ENCODE assay signal across 14 cellular contexts in the genomic region with DNA sequence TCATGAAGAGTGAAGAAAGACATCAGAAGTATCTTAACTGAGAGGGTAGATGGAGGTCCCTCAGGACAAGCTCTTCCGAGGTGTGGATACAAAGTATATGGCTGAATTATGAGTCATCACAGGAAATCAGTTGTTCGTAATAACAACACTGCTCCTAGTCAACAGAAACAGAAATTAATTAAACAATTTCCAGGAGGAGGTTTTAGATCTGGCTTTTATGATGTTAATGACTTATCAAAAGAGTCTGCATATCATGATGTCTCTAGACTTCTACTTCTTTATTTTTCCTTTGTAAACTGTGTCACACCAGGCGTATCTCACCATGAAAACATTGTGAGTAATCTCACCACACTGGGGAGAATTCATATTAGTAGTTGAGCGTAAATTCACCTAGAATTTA. TPM values are rescaled to one million over a fixed set of nuclear protein-coding genes. Genes with fewer than 3 reads are reported as not detected.
DNase-seq lines count a peak whose midpoint lies in the region; ATAC-seq and TF ChIP-seq lines count a peak whose summit lies in the region.
"Had no signal": no experiment of that assay in that cellular context is flagged by ENCODE, and none has a peak within 500 bp of the region (broad histone marks: within the 10 kb centered on the region; RNA-seq: fewer than 3 reads in every experiment).

No MANE protein-coding gene starts in this region.

- CTCF ChIA-PET in activated CD4-positive, alpha-beta T cell treated with anti-CD3 and anti-CD28 coated beads for 36 hours (lab: Charles Lee) = interaction anchor here (0.5 to 1.5 kb wide), 3 partner anchors 10 to 878 kb away, joined by 3 to 4 read pairs (median 3); no protein-coding TSS in a partner anchor
- CTCF ChIA-PET in activated CD4-positive, alpha-beta memory T cell treated with anti-CD3 and anti-CD28 coated beads, Interleukin-2, amount 10 ng/mL, durations not matched to agents 7 days and 5 days (lab: Charles Lee) = interaction anchor here (1.0 to 2.0 kb wide), 4 partner anchors 31 to 136 kb away, joined by 4 to 8 read pairs (median 5); no protein-coding TSS in a partner anchor
- CTCF ChIA-PET in OCI-LY7 (lab: Charles Lee; ENCODE audit: unreplicated experiment) = interaction anchor here (1.4 kb wide), 1 partner anchor 15 kb away, joined by 5 read pairs; no protein-coding TSS in a partner anchor

- H3K4me2 ChIP-seq in OCI-LY7 (ENCODE audit: low read length) = no peak overlapping the region
- H3K4me2 ChIP-seq: KMS-11 had no signal

- H3K4me1 Mint-ChIP-seq in activated CD4-positive, alpha-beta T cell treated with anti-CD3 and anti-CD28 coated beads for 36 hours = peaks cover 41% of the 10 kb centered on the region
- peaks cover 52% of the 10 kb centered on the region for H3K4me1 Mint-ChIP-seq in activated CD4-positive, alpha-beta memory T cell treated with anti-CD3 and anti-CD28 coated beads, Interleukin-2, amount 10 ng/mL, durations not matched to agents 7 days and 5 days

- H3K36me3 ChIP-seq in OCI-LY7 (ENCODE audit: insufficient read depth, low read length) = peaks cover 18% of the 10 kb centered on the region
- H3K36me3 ChIP-seq: pancreas had no signal

- intact Hi-C loops in activated CD4-positive, alpha-beta T cell treated with anti-CD3 and anti-CD28 coated beads for 36 hours (cut with DNase I, micrococcal nuclease) = no loop called here
- intact Hi-C loops in posterior cingulate gyrus (cut with DNase I) = no loop called here
- intact Hi-C loops in OCI-LY7 (cut with micrococcal nuclease; ENCODE audit: unreplicated experiment) = no loop called here

- H3K27ac ChIP-seq in OCI-LY7 (ENCODE audit: low read depth, low read length, poor library complexity, severe bottlenecking) = no peak overlapping the region
- H3K27ac ChIP-seq: KMS-11, pancreas had no signal

- H3K9me3 ChIP-seq in OCI-LY7 (ENCODE audit: low read length) = no peaks in the 10 kb centered on the region
- H3K9me3 ChIP-seq: pancreas had no signal

- no peak overlapping the region for H3K4me3 Mint-ChIP-seq in activated CD4-positive, alpha-beta T cell treated with anti-CD3 and anti-CD28 coated beads for 36 hours
- H3K4me3 Mint-ChIP-seq in activated CD4-positive, alpha-beta memory T cell treated with anti-CD3 and anti-CD28 coated beads, Interleukin-2, amount 10 ng/mL, durations not matched to agents 7 days and 5 days = no peak overlapping the region

- peaks cover 99% of the 10 kb centered on the region for H3K79me2 ChIP-seq in OCI-LY7 (ENCODE audit: insufficient read depth, low read depth, low read length)

- no peak overlapping the region for H2AFZ ChIP-seq in OCI-LY7 (ENCODE audit: low read length)

- H4K20me1 ChIP-seq in OCI-LY7 (ENCODE audit: insufficient read depth, low read length) = peaks cover 39% of the 10 kb centered on the region

- ATAC-seq in activated CD4-positive, alpha-beta T cell treated with anti-CD3 and anti-CD28 coated beads for 36 hours = peak; percentile 81
- ATAC-seq in HG02588 (IDR thresholded peaks at IDR 0.05; ENCODE audit: unreplicated experiment) = peak; percentile 49
- ATAC-seq: pancreas had no signal

- H3K27me3 Mint-ChIP-seq in activated CD4-positive, alpha-beta T cell treated with anti-CD3 and anti-CD28 coated beads for 36 hours = no peaks in the 10 kb centered on the region
- H3K27me3 Mint-ChIP-seq in activated CD4-positive, alpha-beta memory T cell treated with anti-CD3 and anti-CD28 coated beads, Interleukin-2, amount 10 ng/mL, durations not matched to agents 7 days and 5 days = no peaks in the 10 kb centered on the region

- no TSS peak for BruUV-seq in OCI-LY7 (replicated peaks; lab: Mats Ljungman, UMichigan)

- peaks cover 36% of the 10 kb centered on the region for H3K4me1 ChIP-seq in OCI-LY7 (ENCODE audit: insufficient read depth, low read length, poor library complexity, severe bottlenecking)
- H3K4me1 ChIP-seq: pancreas had no signal

- TF ChIP-seq CTCF in OCI-LY7 (conservative IDR thresholded peaks at IDR 0.05; ENCODE audit: low read length) = no peak

- POLR2A ChIA-PET in activated CD4-positive, alpha-beta T cell treated with anti-CD3 and anti-CD28 coated beads for 36 hours (lab: Charles Lee) = interaction anchor here (0.8 kb wide), 1 partner anchor 128 kb away, joined by 3 read pairs; no protein-coding TSS in a partner anchor
- POLR2A ChIA-PET in activated CD4-positive, alpha-beta memory T cell treated with anti-CD3 and anti-CD28 coated beads, Interleukin-2, amount 10 ng/mL, durations not matched to agents 7 days and 5 days (lab: Charles Lee) = interaction anchor here (0.8 to 1.9 kb wide), 3 partner anchors 17 to 38 kb away, joined by 3 to 6 read pairs (median 3); no protein-coding TSS in a partner anchor
- POLR2A ChIA-PET in OCI-LY7 (lab: Charles Lee) = interaction anchor here (0.9 to 2.7 kb wide), 6 partner anchors 9 to 32 kb away, joined by 3 to 18 read pairs (median 4); no protein-coding TSS in a partner anchor

- no peak for DNase-seq in activated CD4-positive, alpha-beta T cell treated with anti-CD3 and anti-CD28 coated beads for 36 hours
- no peak for DNase-seq in activated CD4-positive, alpha-beta T cell treated with anti-CD3 and anti-CD28 coated beads for 1 hour
- no peak for DNase-seq in activated CD4-positive, alpha-beta memory T cell treated with anti-CD3 and anti-CD28 coated beads, Interleukin-2, amount 10 ng/mL, durations not matched to agents 7 days and 5 days
- DNase-seq in pulmonary artery endothelial cell (ENCODE audit: low read depth, low spot score) (peak; percentile 10), posterior cingulate gyrus (no peak), OCI-LY7 (ENCODE audit: low spot score) (no peak), GM19240 (ENCODE audit: insufficient read length, low spot score) (no peak)
- DNase-seq: 8988T; amniotic stem cell; NCI-H2081; pancreas; stimulated activated CD4-positive, alpha-beta T cell treated with anti-CD3 and anti-CD28 coated beads, Interleukin-4, amount 100 ng/mL, for 1 hour had no signal

- no peaks in the 10 kb centered on the region for H3K9me3 Mint-ChIP-seq in activated CD4-positive, alpha-beta T cell treated with anti-CD3 and anti-CD28 coated beads for 36 hours (ENCODE audit: low read depth)
- no peaks in the 10 kb centered on the region for H3K9me3 Mint-ChIP-seq in activated CD4-positive, alpha-beta memory T cell treated with anti-CD3 and anti-CD28 coated beads, Interleukin-2, amount 10 ng/mL, durations not matched to agents 7 days and 5 days

- H3K27ac Mint-ChIP-seq in activated CD4-positive, alpha-beta T cell treated with anti-CD3 and anti-CD28 coated beads for 36 hours = peak overlapping the region; percentile 52
- H3K27ac Mint-ChIP-seq in activated CD4-positive, alpha-beta memory T cell treated with anti-CD3 and anti-CD28 coated beads, Interleukin-2, amount 10 ng/mL, durations not matched to agents 7 days and 5 days = peak overlapping the region; percentile 5

- no peaks in the 10 kb centered on the region for H3K9me2 ChIP-seq in OCI-LY7 (ENCODE audit: insufficient read depth, low read length)

- no peak overlapping the region for H3K4me3 ChIP-seq in OCI-LY7 (ENCODE audit: low read depth, low read length, poor library complexity, severe bottlenecking)
- H3K4me3 ChIP-seq: pancreas had no signal

- peaks cover 8% of the 10 kb centered on the region for H3K36me3 Mint-ChIP-seq in activated CD4-positive, alpha-beta T cell treated with anti-CD3 and anti-CD28 coated beads for 36 hours (ENCODE audit: low read depth)
- H3K36me3 Mint-ChIP-seq in activated CD4-positive, alpha-beta memory T cell treated with anti-CD3 and anti-CD28 coated beads, Interleukin-2, amount 10 ng/mL, durations not matched to agents 7 days and 5 days (ENCODE audit: low read depth) = peaks cover 30% of the 10 kb centered on the region

RNA-seq across cellular contexts. Expression of a gene that starts 31.2 kb away (rescaled TPM):
- total RNA-seq in activated CD4-positive, alpha-beta T cell treated with anti-CD3 and anti-CD28 coated beads for 36 hours = 10 to 100 TPM; 34.7 to 38.2 TPM
- total RNA-seq in activated CD4-positive, alpha-beta memory T cell treated with anti-CD3 and anti-CD28 coated beads, Interleukin-2, amount 10 ng/mL, durations not matched to agents 7 days and 5 days = 10 to 100 TPM; 90.3 to 99.9 TPM
- 28.2 and 43.8 TPM in 2 replicates for total RNA-seq in pulmonary artery endothelial cell
- 24.6 and 28.7 TPM in 2 replicates for total RNA-seq in OCI-LY7 (2014; rRNA removed; shearing (Covaris generic))
- total RNA-seq in OCI-LY7 (2022) = 67.0 and 79.9 TPM in 2 replicates
